ENCODE assay signal across 1 cellular context in genomic region chr6:31660224-31660997, GRCh38.
TF ChIP-seq lines count a peak whose summit lies in the region.

C6orf47 (minus strand) TSS chr6:31660778; CDS start chr6:31659947, 831 bp downstream.

TF ChIP-seq in HEK293, 187 proteins besides CTCF, POLR2A, EP300 and RAD21 (continued from another document and continues in another):
- TF ChIP-seq PRDM10 (tag by site-specific recombination; IDR thresholded peaks at IDR 0.05) (peak; percentile 61), SP7 (tag by site-specific recombination; IDR thresholded peaks at IDR 0.05) (0 out of 2 replicates have a peak, but pooled peaks have one; percentile 43), SP2 (tag by site-specific recombination; IDR thresholded peaks at IDR 0.05) (peak; percentile 92), ZBTB44 (tag by site-specific recombination; IDR thresholded peaks at IDR 0.05) (0 out of 2 replicates have a peak, but pooled peaks have one; percentile 34), ZNF133 (tag by site-specific recombination; IDR thresholded peaks at IDR 0.05) (no peak), ZNF394 (tag by site-specific recombination; IDR thresholded peaks at IDR 0.05; ENCODE audit: borderline replicate concordance) (peak; percentile 35; the same call in 1 of the 2 replicates), ZNF639 (tag by site-specific recombination; IDR thresholded peaks at IDR 0.05) (no peak), ZNF629 (tag by site-specific recombination; IDR thresholded peaks at IDR 0.05) (peak; percentile 58; the same call in 1 of the 2 replicates), ZBTB10 (tag by site-specific recombination; IDR thresholded peaks at IDR 0.05) (peak; percentile 37; the same call in 1 of the 2 replicates), SP3 (tag by site-specific recombination; IDR thresholded peaks at IDR 0.05) (peak; percentile 84), ZNF658 (tag by site-specific recombination; IDR thresholded peaks at IDR 0.05) (no peak), BCL11B (tag by site-specific recombination; IDR thresholded peaks at IDR 0.05; ENCODE audit: low read depth) (0 out of 2 replicates have a peak, but pooled peaks have one; percentile 7), KLF9 (tag by site-specific recombination; IDR thresholded peaks at IDR 0.05; ENCODE audit: low read depth) (peak; percentile 82), ZBTB26 (tag by site-specific recombination; optimal IDR thresholded peaks at IDR 0.05) (peak; percentile 95), PRDM4 (tag by site-specific recombination; IDR thresholded peaks at IDR 0.05) (no peak), ZNF596 (tag by site-specific recombination; IDR thresholded peaks at IDR 0.05) (0 out of 2 replicates have a peak, but pooled peaks have one; percentile 25), IKZF3 (tag by site-specific recombination; IDR thresholded peaks at IDR 0.05) (peak; percentile 59), ZXDB (tag by site-specific recombination; IDR thresholded peaks at IDR 0.05) (peak; percentile 64; the same call in 1 of the 2 replicates), ZFP3 (tag by site-specific recombination; IDR thresholded peaks at IDR 0.05; ENCODE audit: low read depth) (no peak), TCF7L2 (IDR thresholded peaks at IDR 0.05; ENCODE audit: borderline replicate concordance, low read depth, low read length) (no peak), REST (tag by site-specific recombination; IDR thresholded peaks at IDR 0.05) (0 out of 2 replicates have a peak, but pooled peaks have one; percentile 31), ZBTB8A (tag by site-specific recombination; IDR thresholded peaks at IDR 0.05) (peak; percentile 84), PRDM1 (tag by site-specific recombination; IDR thresholded peaks at IDR 0.05) (no peak), ZSCAN4 (tag by site-specific recombination; IDR thresholded peaks at IDR 0.05) (no peak), ZSCAN16 (tag by site-specific recombination; IDR thresholded peaks at IDR 0.05) (0 out of 2 replicates have a peak, but pooled peaks have one; percentile 9), KLF8 (tag by site-specific recombination; IDR thresholded peaks at IDR 0.05) (peak; percentile 60), REPIN1 (tag by site-specific recombination; IDR thresholded peaks at IDR 0.05; ENCODE audit: low read depth) (0 out of 2 replicates have a peak, but pooled peaks have one; percentile 42), ZNF561 (tag by site-specific recombination; IDR thresholded peaks at IDR 0.05; ENCODE audit: borderline replicate concordance) (peak; percentile 88), SETDB1 (IDR thresholded peaks at IDR 0.05; ENCODE audit: insufficient read length, low read length) (no peak), ZNF660 (tag by site-specific recombination; IDR thresholded peaks at IDR 0.05) (peak; percentile 88), GLIS2 (tag by site-specific recombination; IDR thresholded peaks at IDR 0.05) (peak; percentile 56), KLF1 (tag by site-specific recombination; IDR thresholded peaks at IDR 0.05) (peak; percentile 25; the same call in 1 of the 2 replicates), ZBTB1 (tag by site-specific recombination; IDR thresholded peaks at IDR 0.05) (no peak), ZNF558 (tag by site-specific recombination; IDR thresholded peaks at IDR 0.05) (no peak), ZFP69B (tag by site-specific recombination; IDR thresholded peaks at IDR 0.05) (peak; percentile 44; the same call in 1 of the 2 replicates), ZBTB21 (tag by site-specific recombination; IDR thresholded peaks at IDR 0.05) (no peak), ZNF785 (tag by site-specific recombination; IDR thresholded peaks at IDR 0.05) (no peak), ZNF580 (tag by site-specific recombination; IDR thresholded peaks at IDR 0.05) (0 out of 2 replicates have a peak, but pooled peaks have one; percentile 9), ZNF239 (tag by site-specific recombination; IDR thresholded peaks at IDR 0.05) (no peak), ZNF501 (tag by site-specific recombination; IDR thresholded peaks at IDR 0.05) (peak; percentile 49; the same call in 1 of the 2 replicates), GLI4 (tag by site-specific recombination; IDR thresholded peaks at IDR 0.05) (0 out of 2 replicates have a peak, but pooled peaks have one; percentile 24), ZNF843 (tag by site-specific recombination; IDR thresholded peaks at IDR 0.05) (no peak), KLF10 (tag by site-specific recombination; IDR thresholded peaks at IDR 0.05) (peak; percentile 69), ZNF10 (tag by site-specific recombination; IDR thresholded peaks at IDR 0.05) (0 out of 2 replicates have a peak, but pooled peaks have one; percentile 31), MZF1 (tag by site-specific recombination; IDR thresholded peaks at IDR 0.05; ENCODE audit: borderline replicate concordance) (peak; percentile 75; the same call in 1 of the 2 replicates)
